Comparison of ENCODE assay signal across 12 cellular contexts in the genomic region with DNA sequence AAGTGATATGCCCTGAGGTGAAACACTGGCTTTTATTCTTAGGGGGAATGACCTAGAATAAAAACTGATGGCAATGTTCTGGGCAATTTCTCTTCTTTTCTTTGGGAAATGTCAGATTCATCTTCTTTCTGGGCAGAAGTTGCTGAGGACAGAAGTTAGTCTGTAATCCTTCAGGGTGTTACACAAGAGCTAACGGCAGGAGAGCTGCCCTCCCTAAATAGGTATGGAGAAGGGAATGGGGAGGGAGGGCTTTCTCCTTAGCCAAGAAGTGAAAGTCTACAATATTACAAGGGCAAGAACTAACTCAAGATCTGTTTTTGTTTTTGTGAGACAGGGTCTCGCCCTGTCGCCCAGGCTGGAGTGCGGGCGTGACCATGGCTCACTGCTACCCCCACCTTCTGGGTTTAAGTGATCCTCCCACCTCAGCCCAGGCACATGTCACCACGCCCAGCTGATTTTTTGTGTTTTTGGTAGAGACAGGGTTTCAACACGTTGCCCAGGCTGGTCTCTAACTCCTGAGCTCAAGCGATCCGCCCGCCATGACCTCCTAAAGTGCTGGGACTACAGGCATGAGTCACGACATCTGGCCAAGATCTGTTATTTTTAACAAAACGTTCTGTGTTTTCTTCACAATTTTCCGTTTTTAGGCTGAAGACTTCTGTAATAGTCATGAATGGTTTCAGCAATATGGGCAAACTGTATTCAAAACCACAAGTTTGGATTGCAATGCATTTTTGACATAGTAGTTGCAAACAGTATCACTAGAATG. TPM values are rescaled to one million over a fixed set of nuclear protein-coding genes. Genes with fewer than 3 reads are reported as not detected.
DNase-seq lines count a peak whose midpoint lies in the region; ATAC-seq and TF ChIP-seq lines count a peak whose summit lies in the region.
"Had no signal": no experiment of that assay in that cellular context is flagged by ENCODE, and none has a peak within 500 bp of the region (broad histone marks: within the 10 kb centered on the region; RNA-seq: fewer than 3 reads in every experiment).

No MANE protein-coding gene starts in this region.

- ATAC-seq in IMR-90 (ENCODE audit: low read depth) (peak; percentile 94), HG03139 (IDR thresholded peaks at IDR 0.05; ENCODE audit: unreplicated experiment) (no peak), GM21717 (IDR thresholded peaks at IDR 0.05; ENCODE audit: unreplicated experiment) (no peak), mucosa of descending colon (no peak)
- ATAC-seq: left ventricle myocardium superior had no signal

- H3K4me3 ChIP-seq in IMR-90 (ENCODE audit: insufficient read depth, low read depth, low read length) (no peak overlapping the region), mucosa of descending colon (no peak overlapping the region)
- no peak overlapping the region for H3K4me3 ChIP-seq in effector memory CD4-positive, alpha-beta T cell (ENCODE audit: insufficient read depth, low read depth, low read length, poor library complexity, severe bottlenecking)

- H3K9me1 ChIP-seq in IMR-90 (ENCODE audit: insufficient read depth, low read length), result peaks cover 5% of the 10 kb centered on the region; the same call in 1 of the 2 replicates

- BruUV-seq in IMR-90 (replicated peaks; lab: Mats Ljungman, UMichigan), result no TSS peak

- peak overlapping the region; percentile 2 for H2BK5ac ChIP-seq in IMR-90 (ENCODE audit: low read depth, low read length, poor library complexity, severe bottlenecking)

- no peak overlapping the region for H4K91ac ChIP-seq in IMR-90 (ENCODE audit: insufficient read depth, low read depth, low read length)

- H4K20me1 ChIP-seq in IMR-90 (ENCODE audit: insufficient read depth, low read length), result no peaks in the 10 kb centered on the region

- H2AK9ac ChIP-seq in IMR-90 (replicated peaks; ENCODE audit: low read depth, low read length, poor library complexity), result no peak overlapping the region

- H2BK20ac ChIP-seq in IMR-90 (ENCODE audit: low read depth, low read length), result no peak overlapping the region

- 63% methylated on average over 3 of the region's 13 CpGs; no CpG with 5 or more reads in 1 of the 2 experiments for WGBS in IMR-90 (ENCODE audit: extremely low coverage in 2 of 2, insufficient read length in 1 of 2), 2 experiments

- no peak overlapping the region for H3K4ac ChIP-seq in IMR-90 (ENCODE audit: low read depth, low read length)

- H3K9me3 Mint-ChIP-seq in mesothelial cell of epicardium, result no peaks in the 10 kb centered on the region

- H3K9me3 ChIP-seq in IMR-90 (ENCODE audit: control insufficient read depth, insufficient read depth, low read length), result no peaks in the 10 kb centered on the region
- H3K9me3 ChIP-seq in effector memory CD4-positive, alpha-beta T cell (ENCODE audit: control insufficient read depth, low read length), result no peaks in the 10 kb centered on the region
- no peaks in the 10 kb centered on the region for H3K9me3 ChIP-seq in mucosa of descending colon
- H3K9me3 ChIP-seq: BE2C had no signal

- TF ChIP-seq CTCF in IMR-90 (conservative IDR thresholded peaks at IDR 0.05; ENCODE audit: low read depth, low read length) (no peak), mesothelial cell of epicardium (IDR thresholded peaks at IDR 0.05; ENCODE audit: unreplicated experiment) (no peak), mucosa of descending colon (IDR thresholded peaks at IDR 0.05) (no peak)

- no peak overlapping the region for H3K9ac ChIP-seq in IMR-90 (ENCODE audit: low read depth, low read length)

- TF ChIP-seq POLR2A in IMR-90 (IDR thresholded peaks at IDR 0.05; ENCODE audit: low read depth, low read length), result no peak

- peaks cover 4% of the 10 kb centered on the region; the same call in 1 of the 2 replicates for H3K27me3 ChIP-seq in IMR-90 (ENCODE audit: control insufficient read depth, insufficient read depth, low read length)
- H3K27me3 ChIP-seq in effector memory CD4-positive, alpha-beta T cell (replicated peaks; ENCODE audit: control insufficient read depth, insufficient read depth, low read length, poor library complexity, severe bottlenecking), result no peaks in the 10 kb centered on the region
- H3K27me3 ChIP-seq: BE2C had no signal

- no peaks in the 10 kb centered on the region for H3K27me3 Mint-ChIP-seq in mesothelial cell of epicardium (ENCODE audit: low read depth)

- no peak for TF ChIP-seq RAD21 in IMR-90 (IDR thresholded peaks at IDR 0.05; ENCODE audit: low read length)

- DNase-seq in AG08396 (ENCODE audit: low spot score), result peak; percentile 31
- DNase-seq in IMR-90, result peak; percentile 90
- peak; percentile 33 for DNase-seq in astrocyte of the hippocampus (ENCODE audit: low read depth, low spot score)
- DNase-seq in mesothelial cell of epicardium (ENCODE audit: low spot score in 2 of 2, unreplicated experiment in 2 of 2), result no peak
- DNase-seq in effector memory CD4-positive, alpha-beta T cell, result no peak
- no peak for DNase-seq in mucosa of descending colon
- DNase-seq: BE2C, erythroblast, left ventricle myocardium superior, T-helper 1 cell had no signal

- no peak overlapping the region for H3K56ac ChIP-seq in IMR-90 (ENCODE audit: extremely low read depth, insufficient read depth, low read length)

- POLR2A ChIA-PET in IMR-90 (lab: Charles Lee; ENCODE audit: unreplicated experiment), result no interaction called here

- peak overlapping the region; percentile 71 for H2AFZ ChIP-seq in IMR-90 (replicated peaks; ENCODE audit: low read length, poor library complexity)

- peak overlapping the region; percentile 48; the same call in 1 of the 2 replicates for H2AK5ac ChIP-seq in IMR-90 (ENCODE audit: low read depth, low read length)

- CTCF ChIA-PET in IMR-90 (lab: Yijun Ruan, JAX), result interaction anchor here (1.4 kb wide), 1 partner anchor 53 kb away, joined by 3 read pairs; no protein-coding TSS in a partner anchor

- peak overlapping the region; percentile 75 for H3K27ac Mint-ChIP-seq in mesothelial cell of epicardium

- H3K79me1 ChIP-seq in IMR-90 (ENCODE audit: low read depth in 1 of 2, low read length in 2 of 2), result no peaks in the 10 kb centered on the region; a peak in 1 of 4 replicates

- H3K4me1 ChIP-seq in IMR-90 (ENCODE audit: control insufficient read depth, insufficient read depth, low read length) (peaks cover 5% of the 10 kb centered on the region), mucosa of descending colon (ENCODE audit: low read depth) (no peaks in the 10 kb centered on the region)
- H3K4me1 ChIP-seq in effector memory CD4-positive, alpha-beta T cell (ENCODE audit: control insufficient read depth, insufficient read depth, low read length, poor library complexity, severe bottlenecking), result no peaks in the 10 kb centered on the region
- H3K4me1 ChIP-seq: BE2C had no signal

- dilution Hi-C loops in IMR-90 (cut with HindIII; ENCODE audit: low sequenced_read_pairs, unreplicated experiment), result no loop called here

- intact Hi-C loops in IMR-90 (cut with micrococcal nuclease) (no loop called here), mucosa of descending colon (cut with DNase I, micrococcal nuclease) (no loop called here)

- H4K8ac ChIP-seq in IMR-90 (ENCODE audit: low read depth in 2 of 2, low read length in 2 of 2), result peak overlapping the region in 1 of 2 experiments; percentile 3; a peak in 1 of 4 replicates

- peak overlapping the region; percentile 66; the same call in 1 of the 2 replicates for H3K27ac ChIP-seq in IMR-90 (ENCODE audit: insufficient read depth, low read length)
- H3K27ac ChIP-seq in effector memory CD4-positive, alpha-beta T cell (ENCODE audit: insufficient read depth, low read length, poor library complexity, severe bottlenecking), result no peak overlapping the region

- H3K36me3 ChIP-seq in IMR-90 (ENCODE audit: control insufficient read depth, insufficient read depth, low read length), result no peaks in the 10 kb centered on the region
- H3K36me3 ChIP-seq in effector memory CD4-positive, alpha-beta T cell (ENCODE audit: control insufficient read depth, insufficient read depth, low read length), result no peaks in the 10 kb centered on the region
- H3K36me3 ChIP-seq in mucosa of descending colon (ENCODE audit: low read depth), result no peaks in the 10 kb centered on the region
- H3K36me3 ChIP-seq: BE2C had no signal

- no peak overlapping the region for H2BK15ac ChIP-seq in IMR-90 (ENCODE audit: low read depth, low read length)

- H2BK120ac ChIP-seq in IMR-90 (ENCODE audit: low read depth, low read length), result no peak overlapping the region

- in situ Hi-C loops in IMR-90 (cut with MboI; ENCODE audit: low sequenced_read_pairs), result loop anchor here (10.0 kb wide), 1 partner anchor 50 kb away; no protein-coding TSS in a partner anchor

- no peak overlapping the region for H3K4me3 Mint-ChIP-seq in mesothelial cell of epicardium

- H3K4me1 Mint-ChIP-seq in mesothelial cell of epicardium, result peaks cover 23% of the 10 kb centered on the region

- H3K14ac ChIP-seq in IMR-90 (replicated peaks; ENCODE audit: low read depth, low read length), result 0 out of 2 replicates have a peak overlapping the region, but pooled peaks have one; percentile 19

- H4K5ac ChIP-seq in IMR-90 (ENCODE audit: low read depth, low read length), result peak overlapping the region; percentile 7

- no peak overlapping the region for H3K23ac ChIP-seq in IMR-90 (ENCODE audit: low read depth, low read length)

- peak overlapping the region; percentile 8; the same call in 1 of the 2 replicates for H3K18ac ChIP-seq in IMR-90 (ENCODE audit: low read depth, low read length)

- H3K36me3 Mint-ChIP-seq in mesothelial cell of epicardium, result no peaks in the 10 kb centered on the region

- peak overlapping the region; percentile 67 for H3K4me2 ChIP-seq in IMR-90 (ENCODE audit: low read depth, low read length)

TF ChIP-seq in IMR-90, 13 proteins besides CTCF, POLR2A, EP300 and RAD21 (continues in another document):
- TF ChIP-seq FOS (IDR thresholded peaks at IDR 0.05; ENCODE audit: low read depth, low read length) (peak; percentile 41; the same call in 1 of the 2 replicates), BHLHE40 (IDR thresholded peaks at IDR 0.05; ENCODE audit: low read depth, low read length) (no peak), CEBPB (IDR thresholded peaks at IDR 0.05; ENCODE audit: low read depth, low read length) (peak; percentile 52)

RNA-seq across cellular contexts. Expression of a gene that starts 7.2 kb away (rescaled TPM):
- 0.56 and 0.72 TPM in 2 replicates for total RNA-seq in IMR-90 (2012; rRNA removed)
- 1.1 and 1.3 TPM in 2 replicates for polyA plus RNA-seq in IMR-90 (2012; rRNA removed)
- 0.47 and 0.54 TPM in 2 replicates for polyA plus RNA-seq in IMR-90 (2012; cell fraction: cytosol; rRNA removed)
- 1.4 and 6.3 TPM in 2 replicates for polyA plus RNA-seq in IMR-90 (2012; cell fraction: nucleus; rRNA removed; ENCODE audit: low replicate concordance)
- 4.1 to 5.0 TPM (median 4.9 TPM) in 3 replicates for total RNA-seq in mesothelial cell of epicardium
- total RNA-seq in mucosa of descending colon, result 10 to 100 TPM in 1 of 3 donors, 1 to 10 TPM in 2; 5.0 to 11.5 (median 5.9) TPM

RNA-seq across cellular contexts. Expression of a gene that starts 30.7 kb away (rescaled TPM):
- 2.2 and 3.1 TPM in 2 replicates for total RNA-seq in IMR-90 (2012; rRNA removed)
- polyA plus RNA-seq in IMR-90 (2012; rRNA removed), result 2.4 TPM in 2 replicates
- 1.4 and 2.3 TPM in 2 replicates for polyA plus RNA-seq in IMR-90 (2012; cell fraction: cytosol; rRNA removed)
- 1.7 and 1.9 TPM in 2 replicates for polyA plus RNA-seq in IMR-90 (2012; cell fraction: nucleus; rRNA removed; ENCODE audit: low replicate concordance)
- 12.9 to 14.0 TPM (median 12.9 TPM) in 3 replicates for total RNA-seq in mesothelial cell of epicardium
- total RNA-seq in mucosa of descending colon, result 10 to 100 TPM; 13.9 to 23.5 (median 21.9) TPM

Comparison
In these comparisons a context has a peak if more than half of its experiments do, and no peak if none do; other contexts are left out.
1. DNase-seq: peak in AG08396 (single experiment), IMR-90 (single experiment) and astrocyte of the hippocampus (single experiment); none in mesothelial cell of epicardium (0 of 2), effector memory CD4-positive, alpha-beta T cell (0 of 3) and mucosa of descending colon (0 of 3).